ENCODE assay signal across 8 cellular contexts in the genomic region with DNA sequence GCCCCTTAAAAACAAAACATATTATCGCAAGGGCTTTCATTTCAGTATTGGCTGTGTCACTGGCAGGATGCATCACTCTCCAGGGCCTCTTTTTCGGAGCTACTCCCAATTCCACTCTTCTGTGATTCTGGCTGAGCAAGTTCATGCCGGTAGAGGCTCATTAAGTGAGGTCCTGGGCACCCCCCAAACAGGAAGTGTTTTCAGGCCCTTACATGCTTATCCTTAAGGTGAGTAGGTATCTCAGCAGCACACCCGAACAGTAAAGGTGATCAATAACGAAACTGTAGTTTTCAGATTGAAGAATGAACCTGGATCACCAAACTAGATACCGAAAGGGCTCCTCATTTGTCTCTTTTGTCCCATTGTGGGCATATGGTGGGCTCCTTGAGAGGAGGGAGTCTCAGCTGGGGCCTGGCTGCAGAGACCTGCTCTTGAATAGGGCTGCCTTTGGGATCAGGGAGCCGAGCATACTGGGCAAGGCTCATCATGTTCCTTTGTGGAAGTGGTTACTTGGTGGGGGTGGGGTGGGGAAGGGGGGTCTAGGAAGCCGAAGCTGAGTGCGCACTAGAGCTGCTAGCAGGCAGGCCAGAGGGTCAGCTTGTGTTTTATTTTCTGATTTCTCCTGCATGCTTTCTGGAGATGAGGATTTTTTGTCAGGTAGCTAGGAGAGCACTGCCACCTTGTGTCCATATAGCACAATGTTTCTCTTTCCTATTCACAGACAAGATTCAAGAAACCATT.
DNase-seq lines count a peak whose midpoint lies in the region; ATAC-seq and TF ChIP-seq lines count a peak whose summit lies in the region.

No MANE protein-coding gene starts in this region.

- H3K9ac ChIP-seq in neural progenitor cell = peak overlapping the region; percentile 23

- H3K9me3 Mint-ChIP-seq in activated T-cell treated with anti-CD3 and anti-CD28 coated beads, Interleukin-2, amount 50 U/mL, for 72 hours = no peaks in the 10 kb centered on the region
- H3K9me3 Mint-ChIP-seq in neural progenitor cell = no peaks in the 10 kb centered on the region

- peak overlapping the region; percentile 34 for H3K4me2 ChIP-seq in neural progenitor cell

- H3K36me3 ChIP-seq in GM06990 (ENCODE audit: control insufficient read depth, insufficient read depth, low read length) (peaks cover 8% of the 10 kb centered on the region), neural progenitor cell (no peaks in the 10 kb centered on the region)

- peak; percentile 62 for TF ChIP-seq CTCF in GM06990 (IDR thresholded peaks at IDR 0.05; ENCODE audit: insufficient read depth, low read length, poor library complexity, severe bottlenecking)
- peak; percentile 79 for TF ChIP-seq CTCF in fibroblast of pulmonary artery (IDR thresholded peaks at IDR 0.05; ENCODE audit: low read length, missing control alignments)
- TF ChIP-seq CTCF in neural progenitor cell (IDR thresholded peaks at IDR 0.05) = peak; percentile 74

- peaks cover 24% of the 10 kb centered on the region for H3K4me1 Mint-ChIP-seq in activated T-cell treated with anti-CD3 and anti-CD28 coated beads, Interleukin-2, amount 50 U/mL, for 72 hours (ENCODE audit: low read depth)
- peaks cover 34% of the 10 kb centered on the region for H3K4me1 Mint-ChIP-seq in neural progenitor cell

- peak overlapping the region; percentile 93 for H3K27ac Mint-ChIP-seq in activated T-cell treated with anti-CD3 and anti-CD28 coated beads, Interleukin-2, amount 50 U/mL, for 72 hours
- peak overlapping the region; percentile 75 for H3K27ac Mint-ChIP-seq in neural progenitor cell

- peak; percentile 66 for DNase-seq in 8988T
- DNase-seq in GM06990 (ENCODE audit: extremely low read depth, insufficient read length) = peak; percentile 64
- DNase-seq in HK-2 (ENCODE audit: unreplicated experiment) = peak; percentile 29
- peak; percentile 73 for DNase-seq in NCI-H748 (lab: John Stamatoyannopoulos, UW; ENCODE audit: unreplicated experiment)
- peak; percentile 23 to 32 for DNase-seq in activated T-cell treated with anti-CD3 and anti-CD28 coated beads, Interleukin-2, amount 50 U/mL, for 72 hours
- DNase-seq in fibroblast of pulmonary artery (ENCODE audit: low read depth) = peak; percentile 88
- peak; percentile 70 for DNase-seq in neural progenitor cell (ENCODE audit: low spot score)

- peaks cover 30% of the 10 kb centered on the region for H3F3A ChIP-seq in neural progenitor cell (ENCODE audit: low read depth)

- peaks cover 8% of the 10 kb centered on the region for H4K20me1 ChIP-seq in neural progenitor cell (ENCODE audit: low read depth)

- H3K79me2 ChIP-seq in neural progenitor cell (ENCODE audit: low read depth) = no peaks in the 10 kb centered on the region

- H3K4me3 ChIP-seq in GM06990 (replicated peaks; ENCODE audit: low read depth, low read length) = 0 out of 2 replicates have a peak overlapping the region, but pooled peaks have one; percentile 7
- no peak overlapping the region for H3K4me3 ChIP-seq in fibroblast of pulmonary artery (replicated peaks; ENCODE audit: low read depth, low read length)
- H3K4me3 ChIP-seq in neural progenitor cell = no peak overlapping the region

- H3K27ac ChIP-seq in neural progenitor cell = peak overlapping the region; percentile 65

- H3K27me3 Mint-ChIP-seq in activated T-cell treated with anti-CD3 and anti-CD28 coated beads, Interleukin-2, amount 50 U/mL, for 72 hours (ENCODE audit: low read depth) = no peaks in the 10 kb centered on the region
- no peaks in the 10 kb centered on the region for H3K27me3 Mint-ChIP-seq in neural progenitor cell (ENCODE audit: insufficient read depth, low read depth)

- ATAC-seq in activated T-cell treated with anti-CD3 and anti-CD28 coated beads, Interleukin-2, amount 50 U/mL, for 72 hours (replicated peaks in 1 of 2) = peak; percentile 76 to 80
- ATAC-seq in HG02840 (IDR thresholded peaks at IDR 0.05; ENCODE audit: low FRiP score, unreplicated experiment) = no peak

- no peaks in the 10 kb centered on the region for H3K36me3 Mint-ChIP-seq in activated T-cell treated with anti-CD3 and anti-CD28 coated beads, Interleukin-2, amount 50 U/mL, for 72 hours (ENCODE audit: insufficient read depth in 2 of 2)
- peaks cover 11% of the 10 kb centered on the region for H3K36me3 Mint-ChIP-seq in neural progenitor cell

- H3K4me3 Mint-ChIP-seq in activated T-cell treated with anti-CD3 and anti-CD28 coated beads, Interleukin-2, amount 50 U/mL, for 72 hours = peak overlapping the region in 1 of 2 donors; percentile 55
- H3K4me3 Mint-ChIP-seq in neural progenitor cell = no peak overlapping the region

- H3K4me1 ChIP-seq in neural progenitor cell = peaks cover 33% of the 10 kb centered on the region

- H3K27me3 ChIP-seq in GM06990 (replicated peaks; ENCODE audit: control insufficient read depth, insufficient read depth, low read length) = no peaks in the 10 kb centered on the region
- no peaks in the 10 kb centered on the region for H3K27me3 ChIP-seq in neural progenitor cell

- no peak overlapping the region for H2AFZ ChIP-seq in neural progenitor cell (replicated peaks)

- H3K9me3 ChIP-seq in neural progenitor cell (ENCODE audit: low read depth) = no peaks in the 10 kb centered on the region

Comparison
In these comparisons a context has a peak if more than half of its experiments do, and no peak if none do; other contexts are left out.
1. DNase-seq: peak in every context shown above with its lines; median percentile 88 in fibroblast of pulmonary artery; 73 in NCI-H748; 70 in neural progenitor cell; 66 in 8988T; 64 in GM06990; 29 in HK-2; 28 in activated T-cell treated with anti-CD3 and anti-CD28 coated beads, Interleukin-2, amount 50 U/mL, for 72 hours.